Comparison of ENCODE assay signal across 1 cellular context in genomic region chr4:93183589-93183988, GRCh38.
TF ChIP-seq lines count a peak whose summit lies in the region.

No MANE protein-coding gene starts in this region.

TF ChIP-seq in WTC11, 78 proteins besides CTCF, POLR2A, EP300 and RAD21 (continued from another document):
- no peak for TF ChIP-seq ERG (CRISPR knock-in tag; IDR thresholded peaks at IDR 0.05)
- TF ChIP-seq ZNF232 (CRISPR knock-in tag; IDR thresholded peaks at IDR 0.05), result no peak
- TF ChIP-seq ZSCAN18 (CRISPR knock-in tag; IDR thresholded peaks at IDR 0.05), result no peak
- TF ChIP-seq ZMAT4 (CRISPR knock-in tag; IDR thresholded peaks at IDR 0.05), result no peak
- TF ChIP-seq ZNF425 (CRISPR knock-in tag; conservative IDR thresholded peaks at IDR 0.05), result no peak
- TF ChIP-seq USF2 (CRISPR knock-in tag; IDR thresholded peaks at IDR 0.05), result no peak
- TF ChIP-seq ZNF219 (CRISPR knock-in tag; IDR thresholded peaks at IDR 0.05; ENCODE audit: borderline replicate concordance), result no peak
- TF ChIP-seq MXD4 (CRISPR knock-in tag; IDR thresholded peaks at IDR 0.05; ENCODE audit: borderline replicate concordance), result no peak
- TF ChIP-seq JUN (CRISPR knock-in tag; IDR thresholded peaks at IDR 0.05), result no peak
- no peak for TF ChIP-seq E2F5 (CRISPR knock-in tag; IDR thresholded peaks at IDR 0.05)
- TF ChIP-seq MAX (CRISPR knock-in tag; IDR thresholded peaks at IDR 0.05), result no peak
- no peak for TF ChIP-seq SP1 (CRISPR knock-in tag; conservative IDR thresholded peaks at IDR 0.05)
